In genomic region chr12:64097346-64098105, GRCh38 we compare ENCODE assay signal across 1 cellular context.
TF ChIP-seq lines count a peak whose summit lies in the region.

No MANE protein-coding gene starts in this region.

TF ChIP-seq in WTC11, 78 proteins besides CTCF, POLR2A, EP300 and RAD21 (continued from another document):
- TF ChIP-seq STAT6 (CRISPR knock-in tag; conservative IDR thresholded peaks at IDR 0.05; ENCODE audit: low read depth) (no peak), TEAD1 (CRISPR knock-in tag; IDR thresholded peaks at IDR 0.05) (no peak), NFATC4 (CRISPR knock-in tag; IDR thresholded peaks at IDR 0.05) (no peak), SMAD3 (CRISPR knock-in tag; IDR thresholded peaks at IDR 0.05; ENCODE audit: borderline replicate concordance) (no peak), ZNF121 (CRISPR knock-in tag; IDR thresholded peaks at IDR 0.05) (no peak), SMAD4 (CRISPR knock-in tag; IDR thresholded peaks at IDR 0.05) (no peak), CREM (CRISPR knock-in tag; IDR thresholded peaks at IDR 0.05) (no peak), ZNF416 (CRISPR knock-in tag; IDR thresholded peaks at IDR 0.05) (no peak)
- TF ChIP-seq, protein P1, sequence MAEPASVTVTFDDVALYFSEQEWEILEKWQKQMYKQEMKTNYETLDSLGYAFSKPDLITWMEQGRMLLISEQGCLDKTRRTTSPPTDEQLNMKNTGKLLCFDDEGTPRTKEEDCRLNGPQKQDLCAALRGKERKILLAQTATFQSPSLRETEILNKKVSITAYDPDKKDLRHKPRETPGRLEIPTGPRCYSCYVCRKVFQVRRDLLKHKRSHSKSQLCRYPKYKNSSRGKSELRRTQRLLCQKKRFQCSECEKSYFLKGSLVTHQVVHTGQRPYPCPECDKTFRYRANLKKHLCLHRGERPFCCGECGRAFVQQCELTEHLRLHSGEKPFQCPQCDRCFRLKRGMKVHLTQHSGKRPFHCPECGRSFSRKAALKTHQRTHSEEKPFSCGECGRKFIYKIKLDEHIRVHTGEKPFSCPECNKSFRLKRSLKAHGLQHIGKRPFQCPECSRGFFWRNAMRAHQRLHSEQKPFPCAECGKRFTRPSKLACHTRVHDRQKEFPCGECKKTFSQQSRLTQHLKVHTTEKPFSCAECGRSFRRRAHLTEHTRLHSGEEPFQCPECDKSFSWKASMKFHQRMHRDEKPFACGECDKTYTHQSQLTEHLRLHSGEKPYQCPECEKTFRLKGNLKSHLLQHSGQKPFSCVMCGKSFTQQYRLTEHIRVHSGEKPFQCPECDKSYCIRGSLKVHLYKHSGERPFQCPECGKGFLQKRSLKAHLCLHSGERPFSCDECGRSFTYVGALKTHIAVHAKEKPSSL (CRISPR knock-in tag; conservative IDR thresholded peaks at IDR 0.05): no peak
